Comparison of ENCODE assay signal across 8 cellular contexts in the genomic region with DNA sequence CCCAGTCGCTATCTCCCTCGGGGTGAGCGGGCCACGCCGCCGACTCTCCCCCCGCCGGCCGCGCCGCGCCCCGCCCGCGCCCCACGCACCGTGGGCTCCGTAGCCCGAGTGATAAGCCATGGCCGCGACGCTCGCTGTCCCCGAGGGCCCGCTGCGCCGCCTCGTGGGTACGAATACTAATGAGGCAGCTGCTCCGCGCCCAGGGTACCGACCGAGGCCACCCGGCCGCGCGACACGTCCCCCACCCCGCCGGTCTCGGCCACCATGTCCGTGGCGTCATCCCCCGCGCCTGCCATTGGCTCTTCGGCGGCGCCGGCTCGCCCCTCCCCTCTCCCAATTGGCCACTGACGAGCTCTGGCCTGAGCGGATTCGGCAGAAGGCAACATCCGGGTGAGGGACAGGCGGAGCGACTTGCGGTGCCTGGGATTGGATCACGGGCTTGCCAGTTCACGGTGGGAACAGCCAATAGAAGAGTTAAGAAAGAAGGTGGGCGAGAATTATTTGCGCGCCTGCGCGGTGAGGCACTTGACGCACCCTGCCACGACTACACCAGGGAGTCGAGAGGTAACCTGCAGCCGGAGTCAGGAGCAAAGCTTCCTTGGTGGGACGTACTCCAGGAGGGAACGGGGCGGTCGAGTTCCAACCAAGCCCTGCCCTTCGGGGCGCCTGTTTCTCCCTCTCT. TPM values are rescaled to one million over a fixed set of nuclear protein-coding genes. Genes with fewer than 3 reads are reported as not detected.
DNase-seq lines count a peak whose midpoint lies in the region; ATAC-seq, FAIRE-seq and TF ChIP-seq lines count a peak whose summit lies in the region.

Gene YIF1A, minus strand, starts transcription at position 278 of the 682 bp plus-strand sequence. Its CDS starts 158 bp downstream, at position 120.

- TF ChIP-seq CTCF in BE2C (IDR thresholded peaks at IDR 0.05; ENCODE audit: low read depth, low read length), result no peak

- H3K4me1 ChIP-seq in BE2C, result peaks cover 5% of the 10 kb centered on the region

- H3K9me3 ChIP-seq in BE2C, result no peaks in the 10 kb centered on the region

- peak; percentile 100 for DNase-seq in BE2C
- DNase-seq in GM19240 (ENCODE audit: insufficient read length, low spot score), result peak; percentile 100
- peak; percentile 99 to 100 for DNase-seq in NCI-H526 (lab: John Stamatoyannopoulos, UW)
- peak; percentile 99 for DNase-seq in activated CD4-positive, alpha-beta T cell treated with anti-CD3 and anti-CD28 coated beads for 48 hours
- peak; percentile 97 for DNase-seq in kidney glomerular epithelial cell (lab: John Stamatoyannopoulos, UW)
- DNase-seq in stimulated activated CD4-positive, alpha-beta T cell treated with anti-CD3 and anti-CD28 coated beads, Interleukin-1b, Interleukin-23, amount 100 ng/mL, for 1 hour (ENCODE audit: low read depth in 2 of 2), result peak; percentile 91 to 97

- peak within 1 kb of the TSS; percentile 93 for H3K4me3 ChIP-seq in BE2C (ENCODE audit: low read depth, low read length)

- FAIRE-seq in colon (lab: Jason Lieb, UNC), result peak; percentile 73

- H3K27me3 ChIP-seq in BE2C, result no peaks in the 10 kb centered on the region

- peak; percentile 90 for ATAC-seq in HG03460 (IDR thresholded peaks at IDR 0.05; ENCODE audit: unreplicated experiment)

- H3K36me3 ChIP-seq in BE2C, result peaks cover 18% of the 10 kb centered on the region; the same call in 1 of the 2 replicates

RNA-seq across cellular contexts. Expression of gene YIF1A, which starts in this region (rescaled TPM):
- 314 TPM for polyA plus RNA-seq in BE2C (2012; ENCODE audit: insufficient read depth, insufficient read length, low read depth)

Comparison
In these comparisons a context has a peak if more than half of its experiments do, and no peak if none do; other contexts are left out.
1. Peak in every context shown above with its lines: DNase-seq, ATAC-seq and H3K4me3 ChIP-seq.